In genomic region chr15:43534897-43535296, GRCh38 we compare ENCODE assay signal across 16 cellular contexts. TPM values are rescaled to one million over a fixed set of nuclear protein-coding genes. Genes with fewer than 3 reads are reported as not detected.
"Had no signal": no experiment of that assay in that cellular context is flagged by ENCODE, and none has a peak within 500 bp of the region (broad histone marks: within the 10 kb centered on the region; RNA-seq: fewer than 3 reads in every experiment).

No MANE protein-coding gene starts in this region.

- FAIRE-seq: astrocyte had no signal

- ATAC-seq: activated CD4-positive, CD25-positive, alpha-beta regulatory T cell treated with anti-CD3 and anti-CD28 coated beads, Interleukin-2, amount 50 U/mL, for 24 hours; activated CD8-positive, alpha-beta T cell treated with anti-CD3 and anti-CD28 coated beads for 36 hours had no signal

- DNase-seq: activated CD4-positive, alpha-beta T cell treated with anti-CD3 and anti-CD28 coated beads for 4 hours; activated CD8-positive, alpha-beta T cell treated with anti-CD3 and anti-CD28 coated beads for 36 hours; activated effector memory CD4-positive, alpha-beta T cell treated with Interleukin-2 at 50 U/mL for 16 hours; activated naive CD4-positive, alpha-beta T cell; activated T-cell treated with anti-CD3 and anti-CD28 coated beads, Interleukin-2, amount 50 U/mL, for 24 hours; amygdala; Kasumi-1; NCI-H1048; NCI-H146; NCI-H187 treated with DMSO at 0.1 percent for 48 hours; NCI-H2081 treated with DMSO at 0.1 percent for 48 hours; NCI-H524; SHP77 treated with DMSO at 0.1 percent for 48 hours had no signal

RNA-seq across cellular contexts. Expression of gene CKMT1B, which starts 58.9 kb away (rescaled TPM):
- total RNA-seq: M059J had no signal
